7 cellular contexts compared by ENCODE assay signal in genomic region chr15:64355559-64356442, GRCh38. TPM values are rescaled to one million over a fixed set of nuclear protein-coding genes. Genes with fewer than 3 reads are reported as not detected.
DNase-seq lines count a peak whose midpoint lies in the region; ATAC-seq, FAIRE-seq and TF ChIP-seq lines count a peak whose summit lies in the region.

Gene CSNK1G1, minus strand, starts transcription at chr15:64356173. Its CDS starts 55,674 bp downstream, at chr15:64300499.

- peak within 1 kb of the TSS; percentile 54 to 76 (median 66) for H3K27ac ChIP-seq in body of pancreas

- 0 to 1% methylated on average over 17 to 54 of the region's 55 CpGs for WGBS in body of pancreas, 2 donors

- intact Hi-C loops in body of pancreas (cut with DNase I) (no loop called here), sciatic nerve (cut with DNase I) (no loop called here)

- no peaks in the 10 kb centered on the region for H3K36me3 ChIP-seq in body of pancreas (replicated peaks in 1 of 2; ENCODE audit: insufficient read depth in 1 of 2, low read depth in 2 of 2)

- FAIRE-seq in TTC549 (lab: Jason Lieb, UNC): peak; percentile 83

- H3K27me3 ChIP-seq in body of pancreas: no peaks in the 10 kb centered on the region

- H3K4me3 ChIP-seq in body of pancreas: peak within 1 kb of the TSS; percentile 84 to 91

- peak in 2 of 7 experiments; percentile 9 to 24 for TF ChIP-seq CTCF in body of pancreas (IDR thresholded peaks at IDR 0.05)

- TF ChIP-seq POLR2A in body of pancreas (IDR thresholded peaks at IDR 0.05): peak; percentile 9 to 65 (median 53)

- peaks cover 15% of the 10 kb centered on the region for H3K4me1 ChIP-seq in body of pancreas

- no peaks in the 10 kb centered on the region for H3K9me3 ChIP-seq in body of pancreas

- ATAC-seq in GM18519 (IDR thresholded peaks at IDR 0.05; ENCODE audit: low FRiP score, unreplicated experiment) (peak; percentile 85), HG03064 (IDR thresholded peaks at IDR 0.05; ENCODE audit: low read depth, unreplicated experiment) (peak; percentile 94), body of pancreas (peak; percentile 98), sciatic nerve (peak; percentile 100)

- peak; percentile 88 for DNase-seq in NCI-H2107 treated with DMSO at 0.1 percent for 48 hours (lab: John Stamatoyannopoulos, UW; ENCODE audit: unreplicated experiment)
- peak; percentile 92 to 96 (median 94) for DNase-seq in body of pancreas
- peak; percentile 94 for DNase-seq in iPS DF 19.7 (ENCODE audit: low read depth, low spot score)
- peak; percentile 96 for DNase-seq in sciatic nerve (ENCODE audit: low spot score)

RNA-seq across cellular contexts. Expression of gene CSNK1G1, which starts in this region (rescaled TPM):
- total RNA-seq in body of pancreas (10 to 100 TPM in 1 of 2 donors, 1 to 10 TPM in 1; 6.7 to 13.8 TPM), sciatic nerve (24.0 TPM)

Comparison
In these comparisons a context has a peak if more than half of its experiments do, and no peak if none do; other contexts are left out.
1. Peak in every context shown above with its lines: DNase-seq, ATAC-seq, H3K4me3 ChIP-seq and H3K27ac ChIP-seq.